8 cellular contexts compared by ENCODE assay signal in genomic region chr20:59006864-59007757, GRCh38. TPM values are rescaled to one million over a fixed set of nuclear protein-coding genes. Genes with fewer than 3 reads are reported as not detected.
DNase-seq lines count a peak whose midpoint lies in the region; ATAC-seq lines count a peak whose summit lies in the region.

Gene CTSZ, minus strand, starts transcription at chr20:59007254. Its CDS starts 126 bp downstream, at chr20:59007128.

- H3K9me3 ChIP-seq in ES-I3 (ENCODE audit: control insufficient read depth, insufficient read depth, low read length), result no peaks in the 10 kb centered on the region

- H3K9ac ChIP-seq in ES-I3 (ENCODE audit: low read depth, low read length), result peak within 1 kb of the TSS; percentile 80

- DNase-seq in T-helper 9 cell (peak; percentile 35), cerebellum (ENCODE audit: low spot score) (peak; percentile 67), kidney tubule cell (ENCODE audit: low spot score) (peak; percentile 68), NCI-H1436 treated with DMSO at 0.1 percent for 48 hours (lab: John Stamatoyannopoulos, UW) (no peak), NCI-H526 (lab: John Stamatoyannopoulos, UW) (no peak)
- DNase-seq in stimulated activated CD4-positive, alpha-beta T cell treated with anti-CD3 and anti-CD28 coated beads, Interleukin-4, amount 100 ng/mL, for 4 hours, result peak; percentile 10 to 58

- H3K4me1 ChIP-seq in ES-I3 (ENCODE audit: insufficient read depth, low read length), result peaks cover 8% of the 10 kb centered on the region; the same call in 1 of the 2 replicates

- peak; percentile 25 for ATAC-seq in HG02763 (IDR thresholded peaks at IDR 0.05; ENCODE audit: unreplicated experiment)

- H3K36me3 ChIP-seq in ES-I3 (ENCODE audit: insufficient read depth, low read length), result no peaks in the 10 kb centered on the region

RNA-seq across cellular contexts. Expression of gene CTSZ, which starts in this region (rescaled TPM):
- total RNA-seq in cerebellum, result 14.1 TPM

Comparison
In these comparisons a context has a peak if more than half of its experiments do, and no peak if none do; other contexts are left out.
1. DNase-seq: peak in T-helper 9 cell (single experiment), cerebellum (single experiment), kidney tubule cell (single experiment) and stimulated activated CD4-positive, alpha-beta T cell treated with anti-CD3 and anti-CD28 coated beads, Interleukin-4, amount 100 ng/mL, for 4 hours (2 of 2); none in NCI-H1436 treated with DMSO at 0.1 percent for 48 hours (single experiment) and NCI-H526 (0 of 2).